In genomic region chr11:33867996-33868645, GRCh38 we compare ENCODE assay signal across 9 cellular contexts. TPM values are rescaled to one million over a fixed set of nuclear protein-coding genes. Genes with fewer than 3 reads are reported as not detected.
DNase-seq lines count a peak whose midpoint lies in the region; ATAC-seq and TF ChIP-seq lines count a peak whose summit lies in the region.
"Had no signal": no experiment of that assay in that cellular context is flagged by ENCODE, and none has a peak within 500 bp of the region (broad histone marks: within the 10 kb centered on the region; RNA-seq: fewer than 3 reads in every experiment).

No MANE protein-coding gene starts in this region.

- H3K79me2 ChIP-seq in Loucy (ENCODE audit: insufficient read depth, low read length), result peaks cover 72% of the 10 kb centered on the region; the same call in 1 of the 2 replicates

- H3K27ac Mint-ChIP-seq in CD4-positive, alpha-beta T cell, result no peak overlapping the region
- H3K27ac Mint-ChIP-seq in neural crest cell (ENCODE audit: unreplicated experiment), result no peak overlapping the region

- no peak for ATAC-seq in CD4-positive, alpha-beta T cell (ENCODE audit: poor library complexity)
- ATAC-seq in GM21825 (IDR thresholded peaks at IDR 0.05; ENCODE audit: unreplicated experiment), result no peak
- ATAC-seq in GM18907 (IDR thresholded peaks at IDR 0.05; ENCODE audit: unreplicated experiment), result no peak
- no peak for ATAC-seq in HG02798 (IDR thresholded peaks at IDR 0.05; ENCODE audit: poor library complexity, unreplicated experiment)

- H3K4me1 ChIP-seq in Loucy (ENCODE audit: insufficient read depth, low read length, poor library complexity, severe bottlenecking), result peaks cover 42% of the 10 kb centered on the region
- peaks cover 0 to 12% of the 10 kb centered on the region in 2 donors for H3K4me1 ChIP-seq in duodenal mucosa (ENCODE audit: control insufficient read depth in 1 of 2, insufficient read depth in 2 of 2, low read length in 2 of 2)

- H3K4me3 Mint-ChIP-seq in CD4-positive, alpha-beta T cell, result peak overlapping the region; percentile 86
- H3K4me3 Mint-ChIP-seq in neural crest cell, result peak overlapping the region; percentile 68

- H3K4me2 ChIP-seq in Loucy (ENCODE audit: low read depth, low read length, poor library complexity, severe bottlenecking), result peak overlapping the region; percentile 93

- TF ChIP-seq CTCF in CD4-positive, alpha-beta T cell (IDR thresholded peaks at IDR 0.05), result no peak
- TF ChIP-seq CTCF in Loucy (conservative IDR thresholded peaks at IDR 0.05; ENCODE audit: low read length) (no peak), neural crest cell (conservative IDR thresholded peaks at IDR 0.05) (no peak)

- no peaks in the 10 kb centered on the region for H3K9me2 ChIP-seq in Loucy (replicated peaks; ENCODE audit: low read depth, low read length)

- no peak overlapping the region for H3K27ac ChIP-seq in CD4-positive, alpha-beta T cell (ENCODE audit: low read depth, low read length)
- H3K27ac ChIP-seq in duodenal mucosa (ENCODE audit: low read depth, low read length), result no peak overlapping the region

- H3F3A ChIP-seq in Loucy (ENCODE audit: low read depth), result no peaks in the 10 kb centered on the region; the same call in 1 of the 2 replicates

- H3K27me3 Mint-ChIP-seq in CD4-positive, alpha-beta T cell, result peaks cover 86% of the 10 kb centered on the region
- peaks cover 91% of the 10 kb centered on the region for H3K27me3 Mint-ChIP-seq in neural crest cell (ENCODE audit: low read depth)

- no peaks in the 10 kb centered on the region for H3K9me3 ChIP-seq in CD4-positive, alpha-beta T cell (ENCODE audit: control insufficient read depth, low read length)
- no peaks in the 10 kb centered on the region for H3K9me3 ChIP-seq in Loucy (ENCODE audit: insufficient read depth, low read depth, low read length)
- H3K9me3 ChIP-seq in duodenal mucosa (ENCODE audit: control insufficient read depth in 1 of 2, low read length in 2 of 2), result no peaks in the 10 kb centered on the region
- H3K9me3 ChIP-seq: MG63 had no signal

- H3K9me3 Mint-ChIP-seq in CD4-positive, alpha-beta T cell, result no peaks in the 10 kb centered on the region
- no peaks in the 10 kb centered on the region for H3K9me3 Mint-ChIP-seq in neural crest cell

- H2AFZ ChIP-seq in Loucy (ENCODE audit: low read length), result peak overlapping the region; percentile 10; the same call in 1 of the 2 replicates

- H3K36me3 ChIP-seq in Loucy (ENCODE audit: insufficient read depth, low read length) (peaks cover 7% of the 10 kb centered on the region; the same call in 1 of the 2 replicates), duodenal mucosa (ENCODE audit: control insufficient read depth in 1 of 2, insufficient read depth in 2 of 2, low read length in 2 of 2) (no peaks in the 10 kb centered on the region)
- H3K36me3 ChIP-seq: MG63 had no signal

- peaks cover 72% of the 10 kb centered on the region for H3K27me3 ChIP-seq in CD4-positive, alpha-beta T cell (ENCODE audit: control insufficient read depth, insufficient read depth, low read length)
- H3K27me3 ChIP-seq in Loucy (ENCODE audit: insufficient read depth, low read length, poor library complexity, severe bottlenecking), result no peaks in the 10 kb centered on the region
- peaks cover 28 to 47% of the 10 kb centered on the region in 2 donors for H3K27me3 ChIP-seq in duodenal mucosa (ENCODE audit: control insufficient read depth in 1 of 2, insufficient read depth in 2 of 2, low read length in 2 of 2)

- peaks cover 3% of the 10 kb centered on the region for H4K20me1 ChIP-seq in Loucy (ENCODE audit: insufficient read depth, low read length, poor library complexity, severe bottlenecking)

- no peak for DNase-seq in CD4-positive, alpha-beta T cell
- DNase-seq in neural crest cell (ENCODE audit: low read depth, low spot score) (no peak), NCI-H774 (lab: John Stamatoyannopoulos, UW) (no peak)
- DNase-seq: MG63 had no signal

- CTCF ChIA-PET in CD4-positive, alpha-beta T cell (lab: Charles Lee), result interaction anchor here (0.5 to 1.2 kb wide), 2 partner anchors 9 to 306 kb away, joined by 3 read pairs; no protein-coding TSS in a partner anchor

- H3K4me1 Mint-ChIP-seq in CD4-positive, alpha-beta T cell (ENCODE audit: low read depth), result peaks cover 18% of the 10 kb centered on the region
- peaks cover 11% of the 10 kb centered on the region for H3K4me1 Mint-ChIP-seq in neural crest cell

- intact Hi-C loops in CD4-positive, alpha-beta T cell (cut with DNase I, micrococcal nuclease), result no loop called here

- no peaks in the 10 kb centered on the region for H3K36me3 Mint-ChIP-seq in CD4-positive, alpha-beta T cell (ENCODE audit: low read depth)
- no peaks in the 10 kb centered on the region for H3K36me3 Mint-ChIP-seq in neural crest cell (ENCODE audit: low read depth)

- H3K9ac ChIP-seq in Loucy (ENCODE audit: low read depth, low read length, poor library complexity, severe bottlenecking) (peak overlapping the region; percentile 72), duodenal mucosa (ENCODE audit: low read depth in 1 of 2, low read length in 2 of 2) (no peak overlapping the region)

- peak overlapping the region; percentile 75 for H3K4me3 ChIP-seq in Loucy (ENCODE audit: low read length, poor library complexity, severe bottlenecking)
- H3K4me3 ChIP-seq in duodenal mucosa (ENCODE audit: low read depth in 1 of 2, low read length in 2 of 2), result peak overlapping the region; percentile 58 to 60
- H3K4me3 ChIP-seq: MG63 had no signal

- POLR2A ChIA-PET in CD4-positive, alpha-beta T cell (lab: Charles Lee), result interaction anchor here (1.0 kb wide), 1 partner anchor 380 kb away, joined by 3 read pairs; no protein-coding TSS in a partner anchor

RNA-seq across cellular contexts. Expression of gene LMO2, which starts 23.8 kb away (rescaled TPM):
- under 1 TPM; 0.61 to 0.80 TPM for total RNA-seq in CD4-positive, alpha-beta T cell
- total RNA-seq in neural crest cell, result 0.49 TPM in 1 of 2 replicates, not detected in the other
